Comparison of ENCODE assay signal across 9 cellular contexts in genomic region chr2:25215232-25215631, GRCh38. TPM values are rescaled to one million over a fixed set of nuclear protein-coding genes. Genes with fewer than 3 reads are reported as not detected.
DNase-seq lines count a peak whose midpoint lies in the region; ATAC-seq and TF ChIP-seq lines count a peak whose summit lies in the region.
"Had no signal": no experiment of that assay in that cellular context is flagged by ENCODE, and none has a peak within 500 bp of the region (broad histone marks: within the 10 kb centered on the region; RNA-seq: fewer than 3 reads in every experiment).

No MANE protein-coding gene starts in this region.

- H3K27ac Mint-ChIP-seq in activated T-cell treated with anti-CD3 and anti-CD28 coated beads, Interleukin-2, amount 50 U/mL, for 24 hours: peak overlapping the region; percentile 38

- peak overlapping the region; percentile 64 for H3K4me3 Mint-ChIP-seq in activated T-cell treated with anti-CD3 and anti-CD28 coated beads, Interleukin-2, amount 50 U/mL, for 24 hours

- H3K36me3 Mint-ChIP-seq in activated T-cell treated with anti-CD3 and anti-CD28 coated beads, Interleukin-2, amount 50 U/mL, for 24 hours (ENCODE audit: low read depth): no peaks in the 10 kb centered on the region

- intact Hi-C loops in ascending aorta (cut with DNase I) (no loop called here), lower lobe of right lung (cut with DNase I) (no loop called here)

- H3K27ac ChIP-seq in ascending aorta: peak overlapping the region; percentile 67 to 69
- peak overlapping the region; percentile 68 for H3K27ac ChIP-seq in lower lobe of right lung
- peak overlapping the region; percentile 68 to 70 for H3K27ac ChIP-seq in thoracic aorta
- no peak overlapping the region for H3K27ac ChIP-seq in RWPE1

- peaks cover 0 to 6% of the 10 kb centered on the region in 2 donors for H3K4me1 ChIP-seq in ascending aorta
- peaks cover 7% of the 10 kb centered on the region for H3K4me1 ChIP-seq in lower lobe of right lung
- peaks cover 0 to 3% of the 10 kb centered on the region in 2 donors for H3K4me1 ChIP-seq in thoracic aorta (ENCODE audit: control insufficient read depth in 1 of 2, low read depth in 2 of 2)

- ATAC-seq in lower lobe of right lung (peak; percentile 14 to 25), thoracic aorta (ENCODE audit: insufficient number of reproducible peaks, low FRiP score, low read depth) (peak; percentile 28), HG02798 (IDR thresholded peaks at IDR 0.05; ENCODE audit: poor library complexity, unreplicated experiment) (no peak), GM21723 (IDR thresholded peaks at IDR 0.05; ENCODE audit: unreplicated experiment) (no peak)

- H3K36me3 ChIP-seq in ascending aorta (no peaks in the 10 kb centered on the region), lower lobe of right lung (no peaks in the 10 kb centered on the region), thoracic aorta (no peaks in the 10 kb centered on the region)

- H3K9me3 ChIP-seq in ascending aorta (no peaks in the 10 kb centered on the region), lower lobe of right lung (no peaks in the 10 kb centered on the region), thoracic aorta (no peaks in the 10 kb centered on the region)

- H3K27me3 Mint-ChIP-seq in activated T-cell treated with anti-CD3 and anti-CD28 coated beads, Interleukin-2, amount 50 U/mL, for 24 hours: no peaks in the 10 kb centered on the region

- H3K27me3 ChIP-seq in ascending aorta: no peaks in the 10 kb centered on the region
- H3K27me3 ChIP-seq in lower lobe of right lung (ENCODE audit: low read depth): no peaks in the 10 kb centered on the region
- no peaks in the 10 kb centered on the region for H3K27me3 ChIP-seq in thoracic aorta (replicated peaks; ENCODE audit: insufficient read depth)

- H3K9me3 Mint-ChIP-seq in activated T-cell treated with anti-CD3 and anti-CD28 coated beads, Interleukin-2, amount 50 U/mL, for 24 hours: no peaks in the 10 kb centered on the region

- TF ChIP-seq CTCF in ascending aorta (IDR thresholded peaks at IDR 0.05): no peak
- no peak for TF ChIP-seq CTCF in lower lobe of right lung (IDR thresholded peaks at IDR 0.05)
- no peak for TF ChIP-seq CTCF in thoracic aorta (IDR thresholded peaks at IDR 0.05)
- TF ChIP-seq CTCF in RWPE1 (conservative IDR thresholded peaks at IDR 0.05; ENCODE audit: low read depth): no peak

- POLR2A ChIA-PET in RWPE1 (lab: Yijun Ruan, JAX; ENCODE audit: low non-redundant PET): no interaction called here

- no peak overlapping the region for H3K4me3 ChIP-seq in ascending aorta
- H3K4me3 ChIP-seq in lower lobe of right lung: peak overlapping the region; percentile 64
- H3K4me3 ChIP-seq in thoracic aorta: no peak overlapping the region

- CTCF ChIA-PET in RWPE1 (lab: Yijun Ruan, JAX): no interaction called here

- DNase-seq in activated T-cell treated with anti-CD3 and anti-CD28 coated beads, Interleukin-2, amount 50 U/mL, for 24 hours: no peak
- DNase-seq in activated T-cell treated with anti-CD3 and anti-CD28 coated beads for 4 hours: no peak
- no peak for DNase-seq in ascending aorta (ENCODE audit: low spot score in 2 of 2)
- DNase-seq in lower lobe of right lung: no peak
- no peak for DNase-seq in thoracic aorta (ENCODE audit: low spot score)
- no peak for DNase-seq in RWPE1 (ENCODE audit: low spot score)
- DNase-seq: SW 1271 had no signal

- H3K4me1 Mint-ChIP-seq in activated T-cell treated with anti-CD3 and anti-CD28 coated beads, Interleukin-2, amount 50 U/mL, for 24 hours (ENCODE audit: low read depth): peaks cover 21% of the 10 kb centered on the region

RNA-seq across cellular contexts. Expression of gene POMC, which starts 46.9 kb away (rescaled TPM):
- 18.6 TPM for total RNA-seq in ascending aorta
- total RNA-seq in lower lobe of right lung: 3.9 TPM
- total RNA-seq in thoracic aorta: 1 to 10 TPM; 1.2 to 5.7 TPM

Comparison
In these comparisons a context has a peak if more than half of its experiments do, and no peak if none do; other contexts are left out.
1. ATAC-seq: peak in lower lobe of right lung (2 of 2) and thoracic aorta (single experiment); none in HG02798 (single experiment) and GM21723 (single experiment).